In the genomic region with DNA sequence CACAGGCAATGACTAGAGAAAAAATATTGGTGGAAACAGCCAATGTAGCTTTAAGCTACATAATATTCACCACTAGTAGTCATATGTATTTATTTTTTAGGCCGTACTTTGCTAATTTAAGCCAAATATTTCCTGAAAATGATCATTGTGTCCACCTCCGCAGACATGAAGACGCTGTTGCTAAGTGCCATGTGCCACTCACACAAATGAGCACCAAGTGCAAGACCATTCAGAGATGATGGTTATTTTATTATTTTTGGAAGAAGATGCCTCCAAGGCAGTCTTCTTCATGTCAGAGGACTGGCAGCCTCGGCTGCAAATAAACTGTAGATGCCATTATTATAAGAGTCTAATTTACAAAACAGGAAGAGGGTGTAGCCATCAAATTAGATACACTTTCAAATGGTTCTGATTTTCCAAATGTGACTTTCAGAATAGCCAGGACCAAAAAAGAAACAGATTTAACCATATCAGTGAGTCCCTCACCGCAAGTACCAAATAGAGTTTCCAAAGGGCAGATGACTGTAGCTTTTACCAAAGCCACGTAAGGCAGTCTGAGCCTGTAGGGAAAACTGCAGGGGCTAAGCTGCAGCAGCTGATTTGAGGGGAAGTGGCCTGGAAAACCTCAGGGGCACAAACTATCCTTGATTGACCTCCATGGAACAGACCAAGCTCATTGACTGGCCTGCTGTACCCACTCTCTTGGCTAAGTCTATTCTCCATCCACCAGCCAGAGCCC, we compare ENCODE assay signal across 24 cellular contexts. TPM values are rescaled to one million over a fixed set of nuclear protein-coding genes. Genes with fewer than 3 reads are reported as not detected.
DNase-seq lines count a peak whose midpoint lies in the region; ATAC-seq, FAIRE-seq and TF ChIP-seq lines count a peak whose summit lies in the region.
"Had no signal": no experiment of that assay in that cellular context is flagged by ENCODE, and none has a peak within 500 bp of the region (broad histone marks: within the 10 kb centered on the region; RNA-seq: fewer than 3 reads in every experiment).

No MANE protein-coding gene starts in this region.

- no peak overlapping the region for H3K4me3 Mint-ChIP-seq in chondrocyte (ENCODE audit: unreplicated experiment)
- H3K4me3 Mint-ChIP-seq in activated CD4-positive, alpha-beta memory T cell treated with anti-CD3 and anti-CD28 coated beads for 36 hours, result no peak overlapping the region
- H3K4me3 Mint-ChIP-seq in activated CD8-positive, alpha-beta T cell treated with anti-CD3 and anti-CD28 coated beads, Interleukin-2, amount 10 ng/mL, durations not matched to agents 7 days and 5 days, result no peak overlapping the region
- H3K4me3 Mint-ChIP-seq: H9 had no signal

- TF ChIP-seq CTCF in A549 (IDR thresholded peaks at IDR 0.05) (no peak), chondrocyte (IDR thresholded peaks at IDR 0.05) (no peak)

- intact Hi-C loops in activated CD4-positive, alpha-beta memory T cell treated with anti-CD3 and anti-CD28 coated beads for 36 hours (cut with micrococcal nuclease), result no loop called here

- no peak for FAIRE-seq in A549 (lab: Jason Lieb, UNC)
- FAIRE-seq in HTR-8/SVneo (lab: Jason Lieb, UNC), result peak; percentile 60
- FAIRE-seq: A204.1, G401.6, GM12878, GM19239 had no signal

- WGBS in A549 (ENCODE audit: missing lambda C conversion rate), result 17% methylated on average over 6 of the region's 6 CpGs

- no peak for TF ChIP-seq EP300 in A549 (IDR thresholded peaks at IDR 0.05)

- no peaks in the 10 kb centered on the region for H3K4me1 Mint-ChIP-seq in chondrocyte (ENCODE audit: low read depth)
- no peaks in the 10 kb centered on the region for H3K4me1 Mint-ChIP-seq in activated CD4-positive, alpha-beta memory T cell treated with anti-CD3 and anti-CD28 coated beads for 36 hours (ENCODE audit: low read depth)
- no peaks in the 10 kb centered on the region for H3K4me1 Mint-ChIP-seq in activated CD8-positive, alpha-beta T cell treated with anti-CD3 and anti-CD28 coated beads, Interleukin-2, amount 10 ng/mL, durations not matched to agents 7 days and 5 days (ENCODE audit: low read depth)
- H3K4me1 Mint-ChIP-seq: H9 had no signal

- DNase-seq in A549 (ENCODE audit: low read depth in 1 of 2, low spot score in 1 of 2) (peak in 1 of 2 experiments; percentile 72), HTR-8/SVneo (ENCODE audit: insufficient read length, low spot score) (no peak), RPMI7951 (ENCODE audit: low read depth) (peak; percentile 68), myocyte (ENCODE audit: low read depth) (peak; percentile 59), chondrocyte (ENCODE audit: low spot score) (no peak), nucleus accumbens (lab: John Stamatoyannopoulos, UW) (no peak)
- DNase-seq in activated CD4-positive, alpha-beta memory T cell treated with anti-CD3 and anti-CD28 coated beads for 36 hours, result no peak
- DNase-seq in activated CD8-positive, alpha-beta T cell treated with anti-CD3 and anti-CD28 coated beads, Interleukin-2, amount 10 ng/mL, durations not matched to agents 7 days and 5 days, result no peak
- DNase-seq: ACHN; AML-193; BE2C; CD4-positive, alpha-beta memory T cell; COR-L47; DMS153; DND-41; GM23248; H9 had no signal

- H3K9me3 Mint-ChIP-seq in chondrocyte (ENCODE audit: low read depth), result no peaks in the 10 kb centered on the region
- H3K9me3 Mint-ChIP-seq in activated CD4-positive, alpha-beta memory T cell treated with anti-CD3 and anti-CD28 coated beads for 36 hours, result no peaks in the 10 kb centered on the region
- H3K9me3 Mint-ChIP-seq in activated CD8-positive, alpha-beta T cell treated with anti-CD3 and anti-CD28 coated beads, Interleukin-2, amount 10 ng/mL, durations not matched to agents 7 days and 5 days (ENCODE audit: insufficient read depth), result no peaks in the 10 kb centered on the region
- H3K9me3 Mint-ChIP-seq: H9 had no signal

- TF ChIP-seq POLR2A in A549 (IDR thresholded peaks at IDR 0.05; ENCODE audit: low read length), result no peak

- H3K36me3 Mint-ChIP-seq in chondrocyte (ENCODE audit: low read depth), result no peaks in the 10 kb centered on the region
- H3K36me3 Mint-ChIP-seq in activated CD4-positive, alpha-beta memory T cell treated with anti-CD3 and anti-CD28 coated beads for 36 hours, result no peaks in the 10 kb centered on the region
- no peaks in the 10 kb centered on the region for H3K36me3 Mint-ChIP-seq in activated CD8-positive, alpha-beta T cell treated with anti-CD3 and anti-CD28 coated beads, Interleukin-2, amount 10 ng/mL, durations not matched to agents 7 days and 5 days (ENCODE audit: low read depth)
- H3K36me3 Mint-ChIP-seq: CD4-positive, alpha-beta memory T cell had no signal

- peak overlapping the region; percentile 93 for H3K4me2 ChIP-seq in A549
- H3K4me2 ChIP-seq: BLaER1 treated with 17β-estradiol and CSF1 and Interleukin-3, amounts not matched to agents 10 nM and 100 nM had no signal

- peak overlapping the region; percentile 20; the same call in 2 of the 3 replicates for H3K4me3 ChIP-seq in A549
- H3K4me3 ChIP-seq: BLaER1 treated with 17β-estradiol and CSF1 and Interleukin-3, amounts not matched to agents 10 nM and 100 nM; GM12878; GM23248 had no signal

- POLR2A ChIA-PET in A549 (lab: Yijun Ruan, JAX), result interaction anchor here (0.6 to 5.0 kb wide), 9 partner anchors 10 to 419 kb away, joined by 3 to 69 read pairs (median 8); a partner anchor contains a TSS
- POLR2A ChIA-PET in activated CD4-positive, alpha-beta memory T cell treated with anti-CD3 and anti-CD28 coated beads for 36 hours (lab: Charles Lee), result no interaction called here
- POLR2A ChIA-PET in activated CD8-positive, alpha-beta T cell treated with anti-CD3 and anti-CD28 coated beads, Interleukin-2, amount 10 ng/mL, durations not matched to agents 7 days and 5 days (lab: Charles Lee), result interaction anchor here (0.6 kb wide), 1 partner anchor 1397 kb away, joined by 3 read pairs; no protein-coding TSS in a partner anchor

- ATAC-seq in A549, result peak; percentile 23 to 33; a peak in 5 of 6 replicates
- ATAC-seq in activated CD8-positive, alpha-beta T cell treated with anti-CD3 and anti-CD28 coated beads, Interleukin-2, amount 10 ng/mL, durations not matched to agents 7 days and 5 days, result no peak
- ATAC-seq: GM12878, HCT116 had no signal

- no peak for TF ChIP-seq RAD21 in A549 (conservative IDR thresholded peaks at IDR 0.05 in 1 of 2, IDR thresholded peaks at IDR 0.05 in 1 of 2)

- peak overlapping the region; percentile 93 to 100 for H3K27ac ChIP-seq in A549
- H3K27ac ChIP-seq: 22Rv1; BLaER1 treated with 17β-estradiol and CSF1 and Interleukin-3, amounts not matched to agents 10 nM and 100 nM; GM23248 had no signal

- H3K27me3 Mint-ChIP-seq in chondrocyte (ENCODE audit: low read depth), result peaks cover 13% of the 10 kb centered on the region
- H3K27me3 Mint-ChIP-seq in activated CD4-positive, alpha-beta memory T cell treated with anti-CD3 and anti-CD28 coated beads for 36 hours, result peaks cover 13% of the 10 kb centered on the region
- peaks cover 20% of the 10 kb centered on the region for H3K27me3 Mint-ChIP-seq in activated CD8-positive, alpha-beta T cell treated with anti-CD3 and anti-CD28 coated beads, Interleukin-2, amount 10 ng/mL, durations not matched to agents 7 days and 5 days (ENCODE audit: low read depth)

- CTCF ChIA-PET in A549 (lab: Yijun Ruan, JAX), result interaction anchor here (0.6 to 3.5 kb wide), 8 partner anchors 10 to 64 kb away, joined by 3 to 22 read pairs (median 8); a partner anchor contains a TSS
- CTCF ChIA-PET in activated CD4-positive, alpha-beta memory T cell treated with anti-CD3 and anti-CD28 coated beads for 36 hours (lab: Charles Lee), result interaction anchor here (1.2 kb wide), 1 partner anchor 56 kb away, joined by 6 read pairs; no protein-coding TSS in a partner anchor
- CTCF ChIA-PET in activated CD8-positive, alpha-beta T cell treated with anti-CD3 and anti-CD28 coated beads, Interleukin-2, amount 10 ng/mL, durations not matched to agents 7 days and 5 days (lab: Charles Lee), result interaction anchor here (0.5 kb wide), 1 partner anchor 16 kb away, joined by 3 read pairs; no protein-coding TSS in a partner anchor

- no peak overlapping the region for H3K27ac Mint-ChIP-seq in chondrocyte (ENCODE audit: unreplicated experiment)
- H3K27ac Mint-ChIP-seq in activated CD4-positive, alpha-beta memory T cell treated with anti-CD3 and anti-CD28 coated beads for 36 hours, result no peak overlapping the region
- no peak overlapping the region for H3K27ac Mint-ChIP-seq in activated CD8-positive, alpha-beta T cell treated with anti-CD3 and anti-CD28 coated beads, Interleukin-2, amount 10 ng/mL, durations not matched to agents 7 days and 5 days
- H3K27ac Mint-ChIP-seq: CD4-positive, alpha-beta memory T cell had no signal

- H3K9me3 ChIP-seq in A549, result no peaks in the 10 kb centered on the region
- H3K9me3 ChIP-seq: BE2C; BLaER1 treated with 17β-estradiol and CSF1 and Interleukin-3, amounts not matched to agents 10 nM and 100 nM had no signal

- peaks cover 100% of the 10 kb centered on the region for H3K4me1 ChIP-seq in A549
- H3K4me1 ChIP-seq: BLaER1 treated with 17β-estradiol and CSF1 and Interleukin-3, amounts not matched to agents 10 nM and 100 nM had no signal

RNA-seq across cellular contexts. Expression of a gene that starts 13.3 kb away (rescaled TPM):
- polyA plus RNA-seq in A549 (2011; rRNA removed), result 1,617 and 1,630 TPM in 2 replicates
- polyA plus RNA-seq in A549 (2012; cell fraction: cytosol; rRNA removed), result 456 and 584 TPM in 2 replicates
- 1,301 and 1,335 TPM in 2 replicates for polyA plus RNA-seq in A549 (2012; cell fraction: nucleus; rRNA removed)
- polyA plus RNA-seq in A549 (2017; fragmentation: RNase III; extraction: RNeasy Plus Mini Kit Qiagen cat#74134 plus additional on column Dnase treatment), result 623 to 738 TPM (median 722 TPM) in 3 replicates
- polyA minus RNA-seq in A549 (2011; rRNA and poly(A)+ RNA removed), result 4,726 and 5,326 TPM in 2 replicates
- 1.1 and 1.5 TPM in 2 replicates for total RNA-seq in RPMI7951 (2014; rRNA removed; shearing (Covaris generic))
- total RNA-seq in myocyte, result 0.10 and 0.35 TPM in 2 replicates
- not detected for polyA plus RNA-seq in myocyte (2012)
- not detected in 3 replicates for total RNA-seq in chondrocyte
- total RNA-seq in activated CD4-positive, alpha-beta memory T cell treated with anti-CD3 and anti-CD28 coated beads for 36 hours, result under 1 TPM; 0.57 to 0.92 TPM
- not detected for total RNA-seq in activated CD8-positive, alpha-beta T cell treated with anti-CD3 and anti-CD28 coated beads, Interleukin-2, amount 10 ng/mL, durations not matched to agents 7 days and 5 days
- total RNA-seq: H9 had no signal
- polyA plus RNA-seq: GM12878 had no signal

RNA-seq across cellular contexts. Expression of a gene that starts 47.4 kb away (rescaled TPM):
- polyA plus RNA-seq in A549 (2011; rRNA removed), result 78.7 and 146 TPM in 2 replicates
- 41.3 and 60.1 TPM in 2 replicates for polyA plus RNA-seq in A549 (2012; cell fraction: cytosol; rRNA removed)
- 6.3 and 11.7 TPM in 2 replicates for polyA plus RNA-seq in A549 (2012; cell fraction: nucleus; rRNA removed)
- polyA plus RNA-seq in A549 (2017; fragmentation: RNase III; extraction: RNeasy Plus Mini Kit Qiagen cat#74134 plus additional on column Dnase treatment), result 140 to 155 TPM (median 149 TPM) in 3 replicates
- 3.5 and 13.3 TPM in 2 replicates for polyA minus RNA-seq in A549 (2011; rRNA and poly(A)+ RNA removed)
- 200 and 262 TPM in 2 replicates for total RNA-seq in RPMI7951 (2014; rRNA removed; shearing (Covaris generic))
- total RNA-seq in myocyte, result 66.3 and 68.7 TPM in 2 replicates
- 29.7 TPM for polyA plus RNA-seq in myocyte (2012)
- 17.3 to 23.5 TPM (median 18.6 TPM) in 3 replicates for total RNA-seq in chondrocyte
- 10 to 100 TPM; 38.4 to 40.3 TPM for total RNA-seq in activated CD4-positive, alpha-beta memory T cell treated with anti-CD3 and anti-CD28 coated beads for 36 hours
- 10 to 100 TPM; 22.2 to 24.5 TPM for total RNA-seq in activated CD8-positive, alpha-beta T cell treated with anti-CD3 and anti-CD28 coated beads, Interleukin-2, amount 10 ng/mL, durations not matched to agents 7 days and 5 days

Comparison
In these comparisons a context has a peak if more than half of its experiments do, and no peak if none do; other contexts are left out.
1. DNase-seq: peak in RPMI7951 (single experiment) and myocyte (single experiment); none in HTR-8/SVneo (single experiment), chondrocyte (single experiment), activated CD4-positive, alpha-beta memory T cell treated with anti-CD3 and anti-CD28 coated beads for 36 hours (single experiment), nucleus accumbens (0 of 56) and activated CD8-positive, alpha-beta T cell treated with anti-CD3 and anti-CD28 coated beads, Interleukin-2, amount 10 ng/mL, durations not matched to agents 7 days and 5 days (single experiment).